11 cellular contexts compared by ENCODE assay signal in the genomic region with DNA sequence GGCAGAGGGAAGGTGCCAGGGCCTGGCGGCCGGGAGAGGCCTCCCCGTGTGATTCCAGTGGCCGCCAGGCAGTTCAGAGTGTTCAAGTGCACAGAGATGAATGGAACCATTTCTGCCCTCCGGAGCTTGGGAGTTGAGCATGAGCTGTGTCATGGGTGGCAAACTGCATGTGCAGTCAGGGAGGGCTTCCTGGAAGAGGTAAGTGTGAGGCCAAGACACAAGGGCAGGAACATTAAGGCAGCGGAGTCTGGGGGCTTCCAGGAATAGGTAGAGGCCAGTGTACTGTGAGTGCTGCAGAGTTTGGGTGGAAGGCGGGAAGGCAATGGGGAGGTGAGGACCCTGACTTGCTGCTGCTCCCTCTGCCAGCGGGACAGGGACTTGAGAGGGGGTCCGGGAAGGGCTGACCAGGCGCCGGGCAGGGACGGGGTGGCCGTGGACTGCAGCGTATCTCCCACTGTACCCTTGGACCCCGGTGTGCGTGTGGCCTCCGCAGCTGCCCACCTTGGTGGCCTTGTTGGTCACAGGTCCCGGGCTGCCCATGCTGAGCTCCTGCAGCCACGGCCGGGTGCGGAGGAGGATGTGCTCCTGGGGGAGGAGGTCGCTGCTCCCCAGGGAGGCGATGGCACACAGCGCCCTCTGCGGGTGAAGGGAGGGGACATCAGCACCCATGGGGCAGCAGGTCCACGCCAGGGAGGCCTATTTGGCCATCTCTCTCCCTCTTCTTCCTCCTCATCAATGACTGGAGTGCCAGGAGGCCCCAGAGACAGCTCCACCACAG. TPM values are rescaled to one million over a fixed set of nuclear protein-coding genes. Genes with fewer than 3 reads are reported as not detected.
A peak's percentile ranks its signal among the peaks of the same experiment; 100 is the strongest.
DNase-seq lines count a peak whose midpoint lies in the region; ATAC-seq and TF ChIP-seq lines count a peak whose summit lies in the region.
"Had no signal": no experiment of that assay in that cellular context is flagged by ENCODE, and none has a peak within 500 bp of the region (broad histone marks: within the 10 kb centered on the region; RNA-seq: fewer than 3 reads in every experiment).

No MANE protein-coding gene starts in this region.

- H3K27ac ChIP-seq in 22Rv1 (no peak overlapping the region), SJCRH30 (no peak overlapping the region), gastroesophageal sphincter (no peak overlapping the region)
- H3K27ac ChIP-seq: hepatocyte, parathyroid adenoma had no signal

- peak; percentile 66 to 67 for DNase-seq in SJCRH30
- DNase-seq in cerebellum (ENCODE audit: low spot score): no peak
- no peak for DNase-seq in hepatic stellate cell (ENCODE audit: low spot score)
- DNase-seq in EL: no peak
- DNase-seq in NCI-H1417 (lab: John Stamatoyannopoulos, UW): no peak
- DNase-seq: NCI-H446 had no signal

- no peak overlapping the region for H3K4me3 ChIP-seq in SJCRH30
- no peak overlapping the region for H3K4me3 ChIP-seq in gastroesophageal sphincter
- H3K4me3 ChIP-seq: hepatocyte had no signal

- TF ChIP-seq CTCF in 22Rv1 (IDR thresholded peaks at IDR 0.05): peak; percentile 57
- TF ChIP-seq CTCF in GM12873 (IDR thresholded peaks at IDR 0.05; ENCODE audit: insufficient read depth, low read depth, low read length, missing control alignments): peak; percentile 49
- peak in 1 of 4 experiments; percentile 3 for TF ChIP-seq CTCF in gastroesophageal sphincter (IDR thresholded peaks at IDR 0.05)

- WGBS in gastroesophageal sphincter (ENCODE audit: low coverage in 1 of 2), 2 donors: 88 to 100% methylated on average over 5 to 8 of the region's 26 CpGs

- H3K36me3 ChIP-seq in SJCRH30: peaks cover 23% of the 10 kb centered on the region
- H3K36me3 ChIP-seq in gastroesophageal sphincter: peaks cover 0 to 68% of the 10 kb centered on the region in 2 donors

- H3K27me3 ChIP-seq in SJCRH30 (no peaks in the 10 kb centered on the region), gastroesophageal sphincter (no peaks in the 10 kb centered on the region)
- H3K27me3 ChIP-seq: hepatocyte had no signal

- TF ChIP-seq POLR2A in gastroesophageal sphincter (IDR thresholded peaks at IDR 0.05): no peak

- ATAC-seq in gastroesophageal sphincter: peak; percentile 2

- H3K4me1 ChIP-seq in SJCRH30 (no peaks in the 10 kb centered on the region), gastroesophageal sphincter (peaks cover 0 to under 1% (median 0%) of the 10 kb centered on the region in 3 donors)
- H3K4me1 ChIP-seq: parathyroid adenoma had no signal

- no peak for TF ChIP-seq EP300 in gastroesophageal sphincter (IDR thresholded peaks at IDR 0.05)

- H3K9me3 ChIP-seq in SJCRH30 (replicated peaks) (no peaks in the 10 kb centered on the region), gastroesophageal sphincter (peaks cover 0 to 3% (median 0%) of the 10 kb centered on the region in 3 donors)

RNA-seq across cellular contexts. Expression of a gene that starts 7.5 kb away (rescaled TPM):
- 31.5 and 33.0 TPM in 2 replicates for total RNA-seq in SJCRH30 (2014; rRNA removed; shearing (Covaris generic))
- total RNA-seq in gastroesophageal sphincter (10 to 100 TPM in 1 of 4 donors, 1 to 10 TPM in 3; 4.4 to 12.0 (median 6.4) TPM), cerebellum (13.3 TPM)

RNA-seq across cellular contexts. Expression of a gene that starts 8.6 kb away (rescaled TPM):
- total RNA-seq in SJCRH30 (2014; rRNA removed; shearing (Covaris generic)): 21.5 and 29.3 TPM in 2 replicates
- total RNA-seq in gastroesophageal sphincter: 10 to 100 TPM in 3 of 4 donors, 1 to 10 TPM in 1; 8.0 to 43.0 (median 23.5) TPM
- 9.8 TPM for total RNA-seq in cerebellum

RNA-seq across cellular contexts. Expression of a gene that starts 8.9 kb away (rescaled TPM):
- total RNA-seq in SJCRH30 (2014; rRNA removed; shearing (Covaris generic)): 129 and 132 TPM in 2 replicates
- total RNA-seq in gastroesophageal sphincter (10 to 100 TPM; 16.9 to 38.4 (median 22.3) TPM), cerebellum (15.7 TPM)

Comparison
In these comparisons a context has a peak if more than half of its experiments do, and no peak if none do; other contexts are left out.
1. DNase-seq: peak in SJCRH30 (2 of 2); none in cerebellum (single experiment), hepatic stellate cell (single experiment), EL (single experiment) and NCI-H1417 (0 of 3).